ENCODE assay signal across 9 cellular contexts in the genomic region with DNA sequence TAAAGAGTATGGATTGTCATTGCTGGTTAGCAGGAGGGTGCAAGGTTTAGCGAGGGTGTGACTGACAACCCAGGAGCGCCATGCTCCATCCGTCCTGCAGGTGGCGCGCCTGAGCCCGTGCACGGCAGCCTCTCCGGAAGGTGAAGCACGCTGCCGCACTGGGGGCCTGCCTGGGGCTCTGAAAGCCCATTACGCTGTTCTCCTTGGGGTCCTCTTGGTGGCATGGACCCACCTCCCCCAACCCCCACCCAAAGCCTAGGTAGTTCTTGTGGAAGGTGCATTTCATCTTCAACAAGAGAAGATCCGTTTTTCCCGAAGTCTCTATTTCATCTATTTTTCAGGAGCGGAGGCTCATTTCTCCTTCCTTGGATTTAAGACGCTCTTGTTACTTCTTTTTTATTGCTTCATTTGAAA.
DNase-seq lines count a peak whose midpoint lies in the region; ATAC-seq and TF ChIP-seq lines count a peak whose summit lies in the region.
"Had no signal": no experiment of that assay in that cellular context is flagged by ENCODE, and none has a peak within 500 bp of the region (broad histone marks: within the 10 kb centered on the region; RNA-seq: fewer than 3 reads in every experiment).

No MANE protein-coding gene starts in this region.

- H3K27me3 Mint-ChIP-seq in GM23338 (ENCODE audit: insufficient read depth, low read depth, poor library complexity) (peaks cover 11% of the 10 kb centered on the region), activated B cell treated with CpG ODN at 0.5 μM for 24 hours (peaks cover 23% of the 10 kb centered on the region)

- peaks cover 40% of the 10 kb centered on the region for H3K9me3 Mint-ChIP-seq in GM23338
- H3K9me3 Mint-ChIP-seq in activated B cell treated with CpG ODN at 0.5 μM for 24 hours, result peaks cover 24% of the 10 kb centered on the region
- no peaks in the 10 kb centered on the region for H3K9me3 Mint-ChIP-seq in stimulated activated effector memory CD8-positive, alpha-beta T cell treated with anti-CD3 and anti-CD28 coated beads, Interleukin-12 subunit alpha, Interleukin-12 subunit beta, amount 100 ng/mL, for 72 hours

- TF ChIP-seq CTCF in GM23338 (conservative IDR thresholded peaks at IDR 0.05; ENCODE audit: low read depth in 2 of 2) (peak; percentile 85 to 93), activated B cell treated with CpG ODN at 0.5 μM for 24 hours (IDR thresholded peaks at IDR 0.05) (no peak)

- no peaks in the 10 kb centered on the region for H3F3A ChIP-seq in GM23338 (replicated peaks; ENCODE audit: low read depth)

- no peaks in the 10 kb centered on the region for H4K20me1 ChIP-seq in GM23338 (replicated peaks; ENCODE audit: insufficient read depth)

- CTCF ChIA-PET in activated B cell treated with CpG ODN at 0.5 μM for 24 hours (lab: Charles Lee), result interaction anchor here (1.0 kb wide), 1 partner anchor 11 kb away, joined by 3 read pairs; no protein-coding TSS in a partner anchor

- H3K27ac Mint-ChIP-seq in GM23338, result no peak overlapping the region
- no peak overlapping the region for H3K27ac Mint-ChIP-seq in activated B cell treated with CpG ODN at 0.5 μM for 24 hours
- no peak overlapping the region for H3K27ac Mint-ChIP-seq in stimulated activated effector memory CD8-positive, alpha-beta T cell treated with anti-CD3 and anti-CD28 coated beads, Interleukin-12 subunit alpha, Interleukin-12 subunit beta, amount 100 ng/mL, for 72 hours

- peaks cover 16% of the 10 kb centered on the region for H3K36me3 Mint-ChIP-seq in GM23338 (ENCODE audit: low read depth)
- peaks cover 2% of the 10 kb centered on the region for H3K36me3 Mint-ChIP-seq in activated B cell treated with CpG ODN at 0.5 μM for 24 hours (ENCODE audit: low read depth)
- H3K36me3 Mint-ChIP-seq in stimulated activated effector memory CD8-positive, alpha-beta T cell treated with anti-CD3 and anti-CD28 coated beads, Interleukin-12 subunit alpha, Interleukin-12 subunit beta, amount 100 ng/mL, for 72 hours, result no peaks in the 10 kb centered on the region

- H2AFZ ChIP-seq in GM23338, result 0 out of 2 replicates have a peak overlapping the region, but pooled peaks have one; percentile 77

- peaks cover 32% of the 10 kb centered on the region for H3K4me1 ChIP-seq in GM23338 (ENCODE audit: insufficient read depth)

- H3K4me1 Mint-ChIP-seq in GM23338 (peaks cover 33% of the 10 kb centered on the region), activated B cell treated with CpG ODN at 0.5 μM for 24 hours (peaks cover 18% of the 10 kb centered on the region)
- peaks cover 17% of the 10 kb centered on the region for H3K4me1 Mint-ChIP-seq in stimulated activated effector memory CD8-positive, alpha-beta T cell treated with anti-CD3 and anti-CD28 coated beads, Interleukin-12 subunit alpha, Interleukin-12 subunit beta, amount 100 ng/mL, for 72 hours

- peak; percentile 87 for ATAC-seq in GM23338
- ATAC-seq in activated B cell treated with CpG ODN at 0.5 μM for 24 hours (ENCODE audit: low read depth), result no peak
- ATAC-seq in stimulated activated effector memory CD8-positive, alpha-beta T cell treated with anti-CD3 and anti-CD28 coated beads, Interleukin-12 subunit alpha, Interleukin-12 subunit beta, amount 100 ng/mL, for 72 hours, result peak; percentile 60

- intact Hi-C loops in activated B cell treated with CpG ODN at 0.5 μM for 24 hours (cut with micrococcal nuclease), result loop anchor here (1.0 to 10.0 kb wide), 2 partner anchors 86 to 405 kb away; no protein-coding TSS in a partner anchor

- DNase-seq in A172 (ENCODE audit: low spot score), result peak; percentile 7
- DNase-seq in GM23338 (ENCODE audit: low spot score), result peak; percentile 74
- DNase-seq in activated B cell treated with CpG ODN at 0.5 μM for 24 hours, result peak; percentile 22
- DNase-seq in caudate nucleus (lab: John Stamatoyannopoulos, UW), result peak in 31 of 61 donors; percentile 2 to 51 (median 14)
- DNase-seq in midbrain (lab: John Stamatoyannopoulos, UW), result peak; percentile 6
- peak; percentile 60 to 81 for DNase-seq in stimulated activated effector memory CD8-positive, alpha-beta T cell treated with anti-CD3 and anti-CD28 coated beads, Interleukin-12 subunit alpha, Interleukin-12 subunit beta, amount 100 ng/mL, for 72 hours (ENCODE audit: low spot score in 2 of 2)
- DNase-seq in NCI-H1436 treated with DMSO at 0.1 percent for 48 hours (lab: John Stamatoyannopoulos, UW), result no peak
- no peak for DNase-seq in GOT3 (lab: John Stamatoyannopoulos, UW)

- H3K36me3 ChIP-seq in GM23338 (ENCODE audit: insufficient read depth), result no peaks in the 10 kb centered on the region

- H3K4me3 ChIP-seq in GM23338, result no peak overlapping the region

- H3K27ac ChIP-seq in GM23338 (ENCODE audit: low read depth) (no peak overlapping the region), caudate nucleus (ENCODE audit: low read depth, low read length) (no peak overlapping the region)
- H3K27ac ChIP-seq: epithelial cell of prostate had no signal

- POLR2A ChIA-PET in activated B cell treated with CpG ODN at 0.5 μM for 24 hours (lab: Charles Lee), result no interaction called here

- peak overlapping the region; percentile 27; the same call in 1 of the 2 replicates for H3K4me2 ChIP-seq in GM23338

- peaks cover 6% of the 10 kb centered on the region; the same call in 1 of the 2 replicates for H3K9me2 ChIP-seq in GM23338 (ENCODE audit: insufficient read depth)

- H3K79me2 ChIP-seq in GM23338 (replicated peaks; ENCODE audit: insufficient read depth), result no peaks in the 10 kb centered on the region

- H3K4me3 Mint-ChIP-seq in GM23338 (no peak overlapping the region; the same call in 2 of the 3 replicates), activated B cell treated with CpG ODN at 0.5 μM for 24 hours (no peak overlapping the region)
- H3K4me3 Mint-ChIP-seq in stimulated activated effector memory CD8-positive, alpha-beta T cell treated with anti-CD3 and anti-CD28 coated beads, Interleukin-12 subunit alpha, Interleukin-12 subunit beta, amount 100 ng/mL, for 72 hours, result no peak overlapping the region

- peaks cover 7% of the 10 kb centered on the region for H3K27me3 ChIP-seq in GM23338 (ENCODE audit: insufficient read depth)

TF ChIP-seq in GM23338, 12 proteins besides CTCF, POLR2A, EP300 and RAD21 (continues in another document):
- TF ChIP-seq STAT1 (IDR thresholded peaks at IDR 0.05; ENCODE audit: unreplicated experiment) (no peak), REST (IDR thresholded peaks at IDR 0.05; ENCODE audit: unreplicated experiment) (no peak), NANOG (IDR thresholded peaks at IDR 0.05; ENCODE audit: borderline replicate concordance) (no peak), ZNF114 (CRISPR knock-in tag; IDR thresholded peaks at IDR 0.05) (no peak), POLR2AphosphoS5 (IDR thresholded peaks at IDR 0.05; ENCODE audit: low read depth) (no peak), CREB1 (CRISPR knock-in tag; IDR thresholded peaks at IDR 0.05; ENCODE audit: low read depth) (no peak)

Comparison
In these comparisons a context has a peak if more than half of its experiments do, and no peak if none do; other contexts are left out.
1. DNase-seq: peak in A172 (single experiment), GM23338 (single experiment), activated B cell treated with CpG ODN at 0.5 μM for 24 hours (single experiment), caudate nucleus (31 of 61), midbrain (single experiment) and stimulated activated effector memory CD8-positive, alpha-beta T cell treated with anti-CD3 and anti-CD28 coated beads, Interleukin-12 subunit alpha, Interleukin-12 subunit beta, amount 100 ng/mL, for 72 hours (2 of 2); none in NCI-H1436 treated with DMSO at 0.1 percent for 48 hours (single experiment) and GOT3 (single experiment).